9 cellular contexts compared by ENCODE assay signal in genomic region chrX:136496359-136496767, GRCh38. TPM values are rescaled to one million over a fixed set of nuclear protein-coding genes. Genes with fewer than 3 reads are reported as not detected.
DNase-seq lines count a peak whose midpoint lies in the region; ATAC-seq and TF ChIP-seq lines count a peak whose summit lies in the region.
"Had no signal": no experiment of that assay in that cellular context is flagged by ENCODE, and none has a peak within 500 bp of the region (broad histone marks: within the 10 kb centered on the region; RNA-seq: fewer than 3 reads in every experiment).

No MANE protein-coding gene starts in this region.

- WGBS in lower leg skin, 2 donors = 3 to 38% methylated on average over 12 of the region's 12 CpGs

- DNase-seq in cardiac muscle cell (ENCODE audit: low read depth in 1 of 2, low spot score in 1 of 2) (no peak), left ventricle myocardium superior (no peak), lower leg skin (ENCODE audit: low spot score in 2 of 2) (no peak), uterus (no peak), NCI-H774 (lab: John Stamatoyannopoulos, UW) (no peak)

- peaks cover 12% of the 10 kb centered on the region for H3K36me3 ChIP-seq in cardiac muscle cell
- no peaks in the 10 kb centered on the region for H3K36me3 ChIP-seq in uterus

- TF ChIP-seq POLR2A in lower leg skin (IDR thresholded peaks at IDR 0.05) (no peak), uterus (IDR thresholded peaks at IDR 0.05) (no peak)

- H3K27ac ChIP-seq in cardiac muscle cell (peak overlapping the region; percentile 99), angular gyrus (ENCODE audit: low read depth, low read length) (peak overlapping the region; percentile 90), uterus (peak overlapping the region; percentile 95 to 97)

- ATAC-seq in left ventricle myocardium superior (no peak), GM21619 (IDR thresholded peaks at IDR 0.05; ENCODE audit: unreplicated experiment) (no peak), HG02759 (IDR thresholded peaks at IDR 0.05; ENCODE audit: unreplicated experiment) (no peak)

- H3K4me3 ChIP-seq in cardiac muscle cell (peak overlapping the region; percentile 84), lower leg skin (ENCODE audit: low read depth, poor library complexity, severe bottlenecking) (peak overlapping the region; percentile 20), uterus (peak overlapping the region; percentile 42 to 55)

- intact Hi-C loops in left ventricle myocardium superior (cut with micrococcal nuclease) (no loop called here), lower leg skin (cut with DNase I; ENCODE audit: low total_unique reads) (no loop called here), uterus (cut with DNase I; ENCODE audit: low total_unique reads) (no loop called here)

- no peaks in the 10 kb centered on the region for H3K4me1 ChIP-seq in cardiac muscle cell (ENCODE audit: low read depth)
- no peaks in the 10 kb centered on the region for H3K4me1 ChIP-seq in uterus

- H3K9me3 ChIP-seq in cardiac muscle cell (ENCODE audit: low read depth) (no peaks in the 10 kb centered on the region), uterus (no peaks in the 10 kb centered on the region)

- H3K27me3 ChIP-seq in cardiac muscle cell (no peaks in the 10 kb centered on the region), uterus (peaks cover 0 to 3% of the 10 kb centered on the region in 2 donors)

- TF ChIP-seq CTCF in cardiac muscle cell (IDR thresholded peaks at IDR 0.05; ENCODE audit: low read depth, low read length) (no peak), lower leg skin (IDR thresholded peaks at IDR 0.05) (no peak), uterus (IDR thresholded peaks at IDR 0.05) (no peak)

RNA-seq across cellular contexts. Expression of gene HTATSF1, which starts 1.0 kb away (rescaled TPM):
- total RNA-seq in cardiac muscle cell (78.5 and 80.4 TPM in 2 replicates), left ventricle myocardium superior (58.7 TPM), lower leg skin (10 to 100 TPM; 36.0 to 56.2 (median 46.6) TPM), uterus (100 to 1,000 TPM in 2 of 4 donors, 10 to 100 TPM in 2; 21.0 to 111 (median 71.3) TPM)
- 86.7 and 95.8 TPM in 2 replicates for polyA plus RNA-seq in cardiac muscle cell

RNA-seq across cellular contexts. Expression of gene BRS3, which starts 8.6 kb away (rescaled TPM):
- total RNA-seq in cardiac muscle cell = not detected in 2 replicates
- polyA plus RNA-seq in cardiac muscle cell = 0.11 TPM in 2 replicates
- total RNA-seq in left ventricle myocardium superior = not detected
- not detected for total RNA-seq in lower leg skin
- 1 to 10 TPM in 1 of 4 donors, under 1 TPM in 1, not detected in 2; 0.28 to 1.0 TPM for total RNA-seq in uterus
- total RNA-seq: cerebellum had no signal

RNA-seq across cellular contexts. Expression of gene VGLL1, which starts 35.7 kb away (rescaled TPM):
- not detected in 2 replicates for total RNA-seq in cardiac muscle cell
- polyA plus RNA-seq in cardiac muscle cell = not detected in 2 replicates
- not detected for total RNA-seq in left ventricle myocardium superior
- under 1 TPM in 1 of 4 donors, not detected in 3; 0.76 TPM for total RNA-seq in lower leg skin
- total RNA-seq in uterus = under 1 TPM in 1 of 4 donors, not detected in 3; 0.62 TPM
- total RNA-seq: cerebellum had no signal

Comparison
In these comparisons a context has a peak if more than half of its experiments do, and no peak if none do; other contexts are left out.
1. H3K4me3 ChIP-seq: peak in every context shown above with its lines; median percentile 84 in cardiac muscle cell; 48 in uterus; 20 in lower leg skin.